In the genomic region with DNA sequence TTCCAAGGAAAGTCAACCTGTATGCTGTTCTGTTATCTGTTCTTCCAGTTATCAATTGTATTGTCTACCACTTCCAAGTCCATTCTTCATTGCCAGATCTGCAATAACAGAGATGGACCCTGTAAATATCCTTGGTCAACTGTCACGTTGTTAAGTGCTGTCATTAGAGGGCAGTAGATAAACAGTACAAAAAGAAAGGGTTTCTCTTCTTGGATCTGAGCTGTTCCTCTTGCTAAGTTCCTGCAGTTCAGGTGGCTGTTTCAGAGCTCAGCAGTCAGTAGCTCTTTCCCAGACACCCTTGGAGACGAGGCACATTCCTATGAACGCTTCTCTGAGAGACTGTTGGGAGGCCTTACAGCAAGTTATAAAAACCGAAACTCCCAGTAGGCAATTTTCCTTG, we compare ENCODE assay signal across 8 cellular contexts.
DNase-seq lines count a peak whose midpoint lies in the region; ATAC-seq, FAIRE-seq and TF ChIP-seq lines count a peak whose summit lies in the region.

No MANE protein-coding gene starts in this region.

- POLR2A ChIA-PET in IMR-90 (lab: Charles Lee; ENCODE audit: unreplicated experiment), result no interaction called here

- H3K4me2 ChIP-seq in IMR-90 (ENCODE audit: low read depth, low read length), result no peak overlapping the region
- no peak overlapping the region for H3K4me2 ChIP-seq in mammary epithelial cell (ENCODE audit: insufficient read depth, low read depth, low read length)

- H3K36me3 ChIP-seq in IMR-90 (ENCODE audit: control insufficient read depth, insufficient read depth, low read length) (no peaks in the 10 kb centered on the region), mammary epithelial cell (ENCODE audit: insufficient read depth, low read length) (no peaks in the 10 kb centered on the region), small intestine (ENCODE audit: control insufficient read depth in 2 of 2, insufficient read depth in 2 of 2, low read length in 2 of 2) (no peaks in the 10 kb centered on the region), transverse colon (no peaks in the 10 kb centered on the region)

- BruUV-seq in IMR-90 (replicated peaks; lab: Mats Ljungman, UMichigan), result no TSS peak
- BruUV-seq in mammary epithelial cell (replicated peaks; lab: Mats Ljungman, UMichigan), result no TSS peak

- TF ChIP-seq POLR2A in IMR-90 (IDR thresholded peaks at IDR 0.05; ENCODE audit: low read depth, low read length), result no peak
- TF ChIP-seq POLR2A in transverse colon (IDR thresholded peaks at IDR 0.05), result no peak

- no peak overlapping the region for H3K4me3 ChIP-seq in IMR-90 (ENCODE audit: insufficient read depth, low read depth, low read length)
- H3K4me3 ChIP-seq in mammary epithelial cell (replicated peaks in 1 of 3; ENCODE audit: insufficient read depth in 1 of 3, low read depth in 2 of 3, low read length in 3 of 3), result no peak overlapping the region
- H3K4me3 ChIP-seq in small intestine (ENCODE audit: low read depth in 1 of 2, low read length in 2 of 2), result no peak overlapping the region
- H3K4me3 ChIP-seq in transverse colon, result no peak overlapping the region

- H3K27me3 ChIP-seq in IMR-90 (ENCODE audit: control insufficient read depth, insufficient read depth, low read length), result no peaks in the 10 kb centered on the region
- no peaks in the 10 kb centered on the region for H3K27me3 ChIP-seq in mammary epithelial cell (ENCODE audit: insufficient read depth, low read length)
- no peaks in the 10 kb centered on the region for H3K27me3 ChIP-seq in small intestine (ENCODE audit: control insufficient read depth in 2 of 2, insufficient read depth in 2 of 2, low read length in 2 of 2)
- no peaks in the 10 kb centered on the region for H3K27me3 ChIP-seq in transverse colon

- peak overlapping the region; percentile 56 for H2BK120ac ChIP-seq in IMR-90 (ENCODE audit: low read depth, low read length)

- H2AK9ac ChIP-seq in IMR-90 (replicated peaks; ENCODE audit: low read depth, low read length, poor library complexity), result no peak overlapping the region

- in situ Hi-C loops in IMR-90 (cut with MboI; ENCODE audit: low sequenced_read_pairs), result no loop called here
- in situ Hi-C loops in mammary epithelial cell (cut with MboI; ENCODE audit: low sequenced_read_pairs in 2 of 2), result loop anchor here (10.0 to 25.0 kb wide), 3 partner anchors 152 to 377 kb away; no protein-coding TSS in a partner anchor
- in situ Hi-C loops in transverse colon (cut with MboI; ENCODE audit: low pct_ligation_motif_present in 1 of 4, low pct_unique_long_range_greater_than_20kb in 1 of 4, low sequenced_read_pairs in 3 of 4), result no loop called here

- DNase-seq in IMR-90 (peak; percentile 49), mammary epithelial cell (peak; percentile 42), myocyte (ENCODE audit: low read depth) (peak; percentile 33), small intestine (no peak), transverse colon (no peak), germinal center (ENCODE audit: low spot score) (no peak)

- no peak overlapping the region for H2BK15ac ChIP-seq in IMR-90 (ENCODE audit: low read depth, low read length)

- TF ChIP-seq CTCF in GM12872 (IDR thresholded peaks at IDR 0.05; ENCODE audit: insufficient read depth, low read depth, low read length) (peak; percentile 44), IMR-90 (conservative IDR thresholded peaks at IDR 0.05; ENCODE audit: low read depth, low read length) (peak; percentile 52), mammary epithelial cell (conservative IDR thresholded peaks at IDR 0.05 in 1 of 2, IDR thresholded peaks at IDR 0.05 in 1 of 2; ENCODE audit: extremely low read depth in 1 of 2, insufficient read depth in 1 of 2, low read depth in 1 of 2, low read length in 2 of 2) (peak; percentile 23 to 66), transverse colon (IDR thresholded peaks at IDR 0.05) (no peak)

- no peak overlapping the region for H2AK5ac ChIP-seq in IMR-90 (ENCODE audit: low read depth, low read length)

- H3K79me1 ChIP-seq in IMR-90 (ENCODE audit: low read depth in 1 of 2, low read length in 2 of 2), result no peaks in the 10 kb centered on the region

- CTCF ChIA-PET in IMR-90 (lab: Yijun Ruan, JAX), result interaction anchor here (0.6 to 0.7 kb wide), 2 partner anchors 252 to 266 kb away, joined by 3 read pairs; no protein-coding TSS in a partner anchor
- CTCF ChIA-PET in mammary epithelial cell (lab: Charles Lee; ENCODE audit: low non-redundant PET), result interaction anchor here (0.6 kb wide), 2 partner anchors 166 to 663 kb away, joined by 5 to 9 read pairs; no protein-coding TSS in a partner anchor

- H3K18ac ChIP-seq in IMR-90 (ENCODE audit: low read depth, low read length), result peak overlapping the region; percentile 21; the same call in 1 of the 2 replicates

- H3K23ac ChIP-seq in IMR-90 (ENCODE audit: low read depth, low read length), result no peak overlapping the region

- H2BK5ac ChIP-seq in IMR-90 (ENCODE audit: low read depth, low read length, poor library complexity, severe bottlenecking), result no peak overlapping the region

- H3K9ac ChIP-seq in IMR-90 (ENCODE audit: low read depth, low read length), result no peak overlapping the region
- H3K9ac ChIP-seq in mammary epithelial cell (ENCODE audit: insufficient read depth, low read length), result no peak overlapping the region

- peak overlapping the region; percentile 3; the same call in 1 of the 2 replicates for H4K5ac ChIP-seq in IMR-90 (ENCODE audit: low read depth, low read length)

- peak overlapping the region; percentile 55 for H2BK20ac ChIP-seq in IMR-90 (ENCODE audit: low read depth, low read length)

- no peaks in the 10 kb centered on the region for H3K9me1 ChIP-seq in IMR-90 (ENCODE audit: insufficient read depth, low read length)

- H3K4ac ChIP-seq in IMR-90 (ENCODE audit: low read depth, low read length), result no peak overlapping the region

- ATAC-seq in IMR-90 (ENCODE audit: low read depth) (peak; percentile 74), GM19463 (IDR thresholded peaks at IDR 0.05; ENCODE audit: unreplicated experiment) (no peak)

- H3K9me3 ChIP-seq in IMR-90 (ENCODE audit: control insufficient read depth, insufficient read depth, low read length) (peaks cover 3% of the 10 kb centered on the region; the same call in 1 of the 2 replicates), mammary epithelial cell (replicated peaks; ENCODE audit: insufficient read depth, low read length) (no peaks in the 10 kb centered on the region), small intestine (ENCODE audit: control insufficient read depth, low read depth) (peaks cover 2% of the 10 kb centered on the region), transverse colon (no peaks in the 10 kb centered on the region)

- intact Hi-C loops in IMR-90 (cut with micrococcal nuclease), result loop anchor here (1.0 to 5.0 kb wide), 2 partner anchors 167 to 392 kb away; no protein-coding TSS in a partner anchor
- intact Hi-C loops in mammary epithelial cell (cut with micrococcal nuclease), result loop anchor here (1.0 to 10.0 kb wide), 5 partner anchors 147 to 1894 kb away; no protein-coding TSS in a partner anchor
- intact Hi-C loops in transverse colon (cut with DNase I; ENCODE audit: low total_unique reads), result no loop called here

- no peak for FAIRE-seq in small intestine (lab: Jason Lieb, UNC)

- no peak for TF ChIP-seq EP300 in transverse colon (IDR thresholded peaks at IDR 0.05; ENCODE audit: low read depth)

- dilution Hi-C loops in IMR-90 (cut with HindIII; ENCODE audit: low sequenced_read_pairs, unreplicated experiment) (no loop called here), mammary epithelial cell (cut with HindIII; ENCODE audit: low sequenced_read_pairs) (no loop called here)

- H4K8ac ChIP-seq in IMR-90 (ENCODE audit: low read depth in 2 of 2, low read length in 2 of 2), result no peak overlapping the region

- no peak overlapping the region for H3K56ac ChIP-seq in IMR-90 (ENCODE audit: extremely low read depth, insufficient read depth, low read length)

- no peak overlapping the region for H4K91ac ChIP-seq in IMR-90 (ENCODE audit: insufficient read depth, low read depth, low read length)

- no peak overlapping the region for H3K14ac ChIP-seq in IMR-90 (replicated peaks; ENCODE audit: low read depth, low read length)

- TF ChIP-seq RAD21 in IMR-90 (IDR thresholded peaks at IDR 0.05; ENCODE audit: low read length), result peak; percentile 55

- H4K20me1 ChIP-seq in IMR-90 (ENCODE audit: insufficient read depth, low read length), result no peaks in the 10 kb centered on the region
- H4K20me1 ChIP-seq in mammary epithelial cell (ENCODE audit: insufficient read depth, low read length), result no peaks in the 10 kb centered on the region

- no peaks in the 10 kb centered on the region for H3K79me2 ChIP-seq in mammary epithelial cell (ENCODE audit: insufficient read depth, low read length)

- 50% methylated on average over 1 of the region's 4 CpGs; no CpG with 5 or more reads in 1 of the 2 experiments for WGBS in IMR-90 (ENCODE audit: extremely low coverage in 2 of 2, insufficient read length in 1 of 2), 2 experiments
- 3% methylated on average over 4 of the region's 4 CpGs for WGBS in mammary epithelial cell (ENCODE audit: low coverage, missing lambda C conversion rate)
- WGBS in small intestine, 3 donors, result 31 to 42% (median 35%) methylated on average over 4 of the region's 4 CpGs
- 39 to 60% methylated on average over 2 to 4 of the region's 4 CpGs for WGBS in transverse colon (ENCODE audit: low coverage in 1 of 2), 2 donors

- H3K27ac ChIP-seq in IMR-90 (ENCODE audit: insufficient read depth, low read length), result no peak overlapping the region
- H3K27ac ChIP-seq in mammary epithelial cell (ENCODE audit: insufficient read depth, low read depth, low read length), result no peak overlapping the region
- no peak overlapping the region for H3K27ac ChIP-seq in small intestine (ENCODE audit: low read depth in 1 of 2, low read length in 1 of 2)
- H3K27ac ChIP-seq in transverse colon, result no peak overlapping the region

- H2AFZ ChIP-seq in IMR-90 (replicated peaks; ENCODE audit: low read length, poor library complexity), result no peak overlapping the region
- no peak overlapping the region for H2AFZ ChIP-seq in mammary epithelial cell (ENCODE audit: low read depth, low read length)

- no peaks in the 10 kb centered on the region for H3K4me1 ChIP-seq in IMR-90 (ENCODE audit: control insufficient read depth, insufficient read depth, low read length)
- no peaks in the 10 kb centered on the region for H3K4me1 ChIP-seq in mammary epithelial cell (ENCODE audit: insufficient read depth, low read length)
- no peaks in the 10 kb centered on the region for H3K4me1 ChIP-seq in small intestine (ENCODE audit: control insufficient read depth in 2 of 2, insufficient read depth in 1 of 2, low read depth in 1 of 2, low read length in 1 of 2)
- H3K4me1 ChIP-seq in transverse colon, result no peaks in the 10 kb centered on the region

TF ChIP-seq in IMR-90, 13 proteins besides CTCF, POLR2A, EP300 and RAD21 (continues in another document):
- TF ChIP-seq, protein P1, sequence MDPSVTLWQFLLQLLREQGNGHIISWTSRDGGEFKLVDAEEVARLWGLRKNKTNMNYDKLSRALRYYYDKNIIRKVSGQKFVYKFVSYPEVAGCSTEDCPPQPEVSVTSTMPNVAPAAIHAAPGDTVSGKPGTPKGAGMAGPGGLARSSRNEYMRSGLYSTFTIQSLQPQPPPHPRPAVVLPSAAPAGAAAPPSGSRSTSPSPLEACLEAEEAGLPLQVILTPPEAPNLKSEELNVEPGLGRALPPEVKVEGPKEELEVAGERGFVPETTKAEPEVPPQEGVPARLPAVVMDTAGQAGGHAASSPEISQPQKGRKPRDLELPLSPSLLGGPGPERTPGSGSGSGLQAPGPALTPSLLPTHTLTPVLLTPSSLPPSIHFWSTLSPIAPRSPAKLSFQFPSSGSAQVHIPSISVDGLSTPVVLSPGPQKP (IDR thresholded peaks at IDR 0.05; ENCODE audit: borderline replicate concordance, low read depth, low read length), result no peak

Comparison
In these comparisons a context has a peak if more than half of its experiments do, and no peak if none do; other contexts are left out.
1. CTCF ChIP-seq: peak in GM12872 (single experiment), IMR-90 (single experiment) and mammary epithelial cell (2 of 2); none in transverse colon (0 of 5).
2. DNase-seq: peak in IMR-90 (single experiment), mammary epithelial cell (single experiment) and myocyte (single experiment); none in small intestine (single experiment), transverse colon (single experiment) and germinal center (single experiment).
3. in situ Hi-C loops: an anchor here in mammary epithelial cell (10.0 to 25.0 kb wide); none called in IMR-90 and transverse colon.